In genomic region chr2:213151437-213152064, GRCh38 we compare ENCODE assay signal across 1 cellular context.
TF ChIP-seq lines count a peak whose summit lies in the region.

Gene IKZF2, minus strand, starts transcription at chr2:213151612. Its CDS starts 2,983 bp downstream, at chr2:213148629.

TF ChIP-seq in WTC11, 78 proteins besides CTCF, POLR2A, EP300 and RAD21 (continued from another document):
- TF ChIP-seq, protein P1, sequence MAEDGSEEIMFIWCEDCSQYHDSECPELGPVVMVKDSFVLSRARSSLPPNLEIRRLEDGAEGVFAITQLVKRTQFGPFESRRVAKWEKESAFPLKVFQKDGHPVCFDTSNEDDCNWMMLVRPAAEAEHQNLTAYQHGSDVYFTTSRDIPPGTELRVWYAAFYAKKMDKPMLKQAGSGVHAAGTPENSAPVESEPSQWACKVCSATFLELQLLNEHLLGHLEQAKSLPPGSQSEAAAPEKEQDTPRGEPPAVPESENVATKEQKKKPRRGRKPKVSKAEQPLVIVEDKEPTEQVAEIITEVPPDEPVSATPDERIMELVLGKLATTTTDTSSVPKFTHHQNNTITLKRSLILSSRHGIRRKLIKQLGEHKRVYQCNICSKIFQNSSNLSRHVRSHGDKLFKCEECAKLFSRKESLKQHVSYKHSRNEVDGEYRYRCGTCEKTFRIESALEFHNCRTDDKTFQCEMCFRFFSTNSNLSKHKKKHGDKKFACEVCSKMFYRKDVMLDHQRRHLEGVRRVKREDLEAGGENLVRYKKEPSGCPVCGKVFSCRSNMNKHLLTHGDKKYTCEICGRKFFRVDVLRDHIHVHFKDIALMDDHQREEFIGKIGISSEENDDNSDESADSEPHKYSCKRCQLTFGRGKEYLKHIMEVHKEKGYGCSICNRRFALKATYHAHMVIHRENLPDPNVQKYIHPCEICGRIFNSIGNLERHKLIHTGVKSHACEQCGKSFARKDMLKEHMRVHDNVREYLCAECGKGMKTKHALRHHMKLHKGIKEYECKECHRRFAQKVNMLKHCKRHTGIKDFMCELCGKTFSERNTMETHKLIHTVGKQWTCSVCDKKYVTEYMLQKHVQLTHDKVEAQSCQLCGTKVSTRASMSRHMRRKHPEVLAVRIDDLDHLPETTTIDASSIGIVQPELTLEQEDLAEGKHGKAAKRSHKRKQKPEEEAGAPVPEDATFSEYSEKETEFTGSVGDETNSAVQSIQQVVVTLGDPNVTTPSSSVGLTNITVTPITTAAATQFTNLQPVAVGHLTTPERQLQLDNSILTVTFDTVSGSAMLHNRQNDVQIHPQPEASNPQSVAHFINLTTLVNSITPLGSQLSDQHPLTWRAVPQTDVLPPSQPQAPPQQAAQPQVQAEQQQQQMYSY (CRISPR knock-in tag; IDR thresholded peaks at IDR 0.05), result no peak
- TF ChIP-seq NR2C2 (CRISPR knock-in tag; IDR thresholded peaks at IDR 0.05) (no peak), ZSCAN18 (CRISPR knock-in tag; IDR thresholded peaks at IDR 0.05) (no peak), ELF4 (CRISPR knock-in tag; IDR thresholded peaks at IDR 0.05; ENCODE audit: low read depth) (no peak), KAT7 (CRISPR knock-in tag; IDR thresholded peaks at IDR 0.05; ENCODE audit: borderline replicate concordance) (no peak), ZNF671 (CRISPR knock-in tag; IDR thresholded peaks at IDR 0.05) (no peak), FOXP1 (CRISPR knock-in tag; IDR thresholded peaks at IDR 0.05; ENCODE audit: borderline replicate concordance) (peak; percentile 66; the same call in 1 of the 2 replicates), OVOL2 (CRISPR knock-in tag; IDR thresholded peaks at IDR 0.05; ENCODE audit: borderline replicate concordance) (no peak), TEAD1 (CRISPR knock-in tag; IDR thresholded peaks at IDR 0.05) (no peak), ZNF121 (CRISPR knock-in tag; IDR thresholded peaks at IDR 0.05) (no peak), FOXP4 (CRISPR knock-in tag; IDR thresholded peaks at IDR 0.05) (peak; percentile 46; the same call in 1 of the 2 replicates), ZNF232 (CRISPR knock-in tag; IDR thresholded peaks at IDR 0.05) (no peak), E2F5 (CRISPR knock-in tag; IDR thresholded peaks at IDR 0.05) (peak; percentile 64; the same call in 1 of the 2 replicates)
- TF ChIP-seq, protein P2, sequence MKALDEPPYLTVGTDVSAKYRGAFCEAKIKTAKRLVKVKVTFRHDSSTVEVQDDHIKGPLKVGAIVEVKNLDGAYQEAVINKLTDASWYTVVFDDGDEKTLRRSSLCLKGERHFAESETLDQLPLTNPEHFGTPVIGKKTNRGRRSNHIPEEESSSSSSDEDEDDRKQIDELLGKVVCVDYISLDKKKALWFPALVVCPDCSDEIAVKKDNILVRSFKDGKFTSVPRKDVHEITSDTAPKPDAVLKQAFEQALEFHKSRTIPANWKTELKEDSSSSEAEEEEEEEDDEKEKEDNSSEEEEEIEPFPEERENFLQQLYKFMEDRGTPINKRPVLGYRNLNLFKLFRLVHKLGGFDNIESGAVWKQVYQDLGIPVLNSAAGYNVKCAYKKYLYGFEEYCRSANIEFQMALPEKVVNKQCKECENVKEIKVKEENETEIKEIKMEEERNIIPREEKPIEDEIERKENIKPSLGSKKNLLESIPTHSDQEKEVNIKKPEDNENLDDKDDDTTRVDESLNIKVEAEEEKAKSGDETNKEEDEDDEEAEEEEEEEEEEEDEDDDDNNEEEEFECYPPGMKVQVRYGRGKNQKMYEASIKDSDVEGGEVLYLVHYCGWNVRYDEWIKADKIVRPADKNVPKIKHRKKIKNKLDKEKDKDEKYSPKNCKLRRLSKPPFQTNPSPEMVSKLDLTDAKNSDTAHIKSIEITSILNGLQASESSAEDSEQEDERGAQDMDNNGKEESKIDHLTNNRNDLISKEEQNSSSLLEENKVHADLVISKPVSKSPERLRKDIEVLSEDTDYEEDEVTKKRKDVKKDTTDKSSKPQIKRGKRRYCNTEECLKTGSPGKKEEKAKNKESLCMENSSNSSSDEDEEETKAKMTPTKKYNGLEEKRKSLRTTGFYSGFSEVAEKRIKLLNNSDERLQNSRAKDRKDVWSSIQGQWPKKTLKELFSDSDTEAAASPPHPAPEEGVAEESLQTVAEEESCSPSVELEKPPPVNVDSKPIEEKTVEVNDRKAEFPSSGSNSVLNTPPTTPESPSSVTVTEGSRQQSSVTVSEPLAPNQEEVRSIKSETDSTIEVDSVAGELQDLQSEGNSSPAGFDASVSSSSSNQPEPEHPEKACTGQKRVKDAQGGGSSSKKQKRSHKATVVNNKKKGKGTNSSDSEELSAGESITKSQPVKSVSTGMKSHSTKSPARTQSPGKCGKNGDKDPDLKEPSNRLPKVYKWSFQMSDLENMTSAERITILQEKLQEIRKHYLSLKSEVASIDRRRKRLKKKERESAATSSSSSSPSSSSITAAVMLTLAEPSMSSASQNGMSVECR (CRISPR knock-in tag; IDR thresholded peaks at IDR 0.05; ENCODE audit: borderline replicate concordance), result 0 out of 2 replicates have a peak, but pooled peaks have one; percentile 27
TF ChIP-seq in WTC11: peak in this region for 6.
